18 cellular contexts compared by ENCODE assay signal in the genomic region with DNA sequence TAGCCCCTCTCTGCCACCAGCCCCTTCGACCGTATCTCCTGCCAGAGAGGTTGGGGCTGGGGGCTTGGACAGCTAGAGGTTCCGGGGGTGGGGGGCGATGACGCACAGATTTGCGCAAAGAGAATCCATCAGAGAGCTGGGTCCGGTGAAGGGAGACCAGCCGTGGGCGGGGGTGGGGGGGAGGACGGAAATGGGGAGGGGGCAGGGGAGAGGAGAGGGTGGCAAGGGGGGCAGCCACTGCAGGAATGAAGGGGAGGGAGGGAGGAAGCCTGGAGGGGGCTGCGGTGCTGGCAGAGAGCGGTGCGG. TPM values are rescaled to one million over a fixed set of nuclear protein-coding genes. Genes with fewer than 3 reads are reported as not detected.
A peak's percentile ranks its signal among the peaks of the same experiment; 100 is the strongest.
DNase-seq lines count a peak whose midpoint lies in the region; ATAC-seq and TF ChIP-seq lines count a peak whose summit lies in the region.
"Had no signal": no experiment of that assay in that cellular context is flagged by ENCODE, and none has a peak within 500 bp of the region (broad histone marks: within the 10 kb centered on the region; RNA-seq: fewer than 3 reads in every experiment).

No MANE protein-coding gene starts in this region.

- H4K91ac ChIP-seq in IMR-90 (ENCODE audit: insufficient read depth, low read depth, low read length): no peak overlapping the region

- in situ Hi-C loops in IMR-90 (cut with MboI; ENCODE audit: low sequenced_read_pairs): no loop called here

- DNase-seq in Caco-2: no peak
- DNase-seq in IMR-90: no peak
- DNase-seq in epithelial cell of proximal tubule (ENCODE audit: low read depth): no peak
- DNase-seq in osteoblast (ENCODE audit: insufficient read length, low spot score, missing footprints): peak; percentile 57
- no peak for DNase-seq in NOMO-1 (lab: John Stamatoyannopoulos, UW; ENCODE audit: unreplicated experiment in 2 of 2)
- no peak for DNase-seq in coronary artery (ENCODE audit: low spot score)
- no peak for DNase-seq in effector memory CD8-positive, alpha-beta T cell
- DNase-seq: activated naive CD4-positive, alpha-beta T cell treated with anti-CD3 and anti-CD28 coated beads, Interleukin-2, amount 10 ng/mL, durations not matched to agents 7 days and 5 days; foreskin keratinocyte; hippocampal formation; left colon; NCI-H1694 treated with DMSO at 0.1 percent for 48 hours; NCI-H226; sigmoid colon had no signal

- H4K20me1 ChIP-seq in IMR-90 (ENCODE audit: insufficient read depth, low read length) (peaks cover 14% of the 10 kb centered on the region; the same call in 1 of the 2 replicates), osteoblast (ENCODE audit: insufficient read depth, low read length) (peaks cover 26% of the 10 kb centered on the region)

- no peak overlapping the region for H3K4ac ChIP-seq in IMR-90 (ENCODE audit: low read depth, low read length)

- H3K56ac ChIP-seq in IMR-90 (ENCODE audit: extremely low read depth, insufficient read depth, low read length): no peak overlapping the region

- H3K36me3 Mint-ChIP-seq in Caco-2 (ENCODE audit: insufficient read depth, unreplicated experiment): peaks cover 21% of the 10 kb centered on the region
- peaks cover 22% of the 10 kb centered on the region for H3K36me3 Mint-ChIP-seq in effector memory CD8-positive, alpha-beta T cell (ENCODE audit: insufficient read depth)

- TF ChIP-seq CTCF in Caco-2 (IDR thresholded peaks at IDR 0.05; ENCODE audit: insufficient read depth in 1 of 2, low read depth in 1 of 2, low read length in 1 of 2, severe bottlenecking in 1 of 2, unreplicated experiment in 1 of 2) (no peak), IMR-90 (conservative IDR thresholded peaks at IDR 0.05; ENCODE audit: low read depth, low read length) (no peak), epithelial cell of proximal tubule (conservative IDR thresholded peaks at IDR 0.05; ENCODE audit: low read depth, low read length) (no peak), osteoblast (IDR thresholded peaks at IDR 0.05; ENCODE audit: extremely low read depth, low read depth, low read length) (no peak), coronary artery (IDR thresholded peaks at IDR 0.05) (no peak)

- WGBS in IMR-90 (ENCODE audit: extremely low coverage in 2 of 2, insufficient read length in 1 of 2), 2 experiments: no CpG with 5 or more reads among the region's 13 CpGs

- H2AK9ac ChIP-seq in IMR-90 (replicated peaks; ENCODE audit: low read depth, low read length, poor library complexity): no peak overlapping the region

- H3K27ac ChIP-seq in IMR-90 (ENCODE audit: insufficient read depth, low read length) (no peak overlapping the region), osteoblast (ENCODE audit: low read depth, low read length) (no peak overlapping the region), coronary artery (no peak overlapping the region)
- H3K27ac ChIP-seq: foreskin keratinocyte, sigmoid colon had no signal

- H3K14ac ChIP-seq in IMR-90 (replicated peaks; ENCODE audit: low read depth, low read length): no peak overlapping the region

- H2BK20ac ChIP-seq in IMR-90 (ENCODE audit: low read depth, low read length): no peak overlapping the region

- BruUV-seq in Caco-2 (replicated peaks; lab: Mats Ljungman, UMichigan): no TSS peak
- BruUV-seq in IMR-90 (replicated peaks; lab: Mats Ljungman, UMichigan): no TSS peak

- no peaks in the 10 kb centered on the region for H3K9me3 Mint-ChIP-seq in Caco-2 (ENCODE audit: unreplicated experiment)
- H3K9me3 Mint-ChIP-seq in effector memory CD8-positive, alpha-beta T cell: peaks cover 0 to 4% of the 10 kb centered on the region in 2 donors
- H3K9me3 Mint-ChIP-seq: activated naive CD4-positive, alpha-beta T cell treated with anti-CD3 and anti-CD28 coated beads, Interleukin-2, amount 10 ng/mL, durations not matched to agents 7 days and 5 days had no signal

- peaks cover 14% of the 10 kb centered on the region for H3K9me1 ChIP-seq in IMR-90 (ENCODE audit: insufficient read depth, low read length)

- POLR2A ChIA-PET in Caco-2 (lab: Charles Lee): no interaction called here
- POLR2A ChIA-PET in IMR-90 (lab: Charles Lee; ENCODE audit: unreplicated experiment): no interaction called here

- H3K27ac Mint-ChIP-seq in Caco-2 (ENCODE audit: unreplicated experiment): no peak overlapping the region
- peak overlapping the region in 1 of 2 donors; percentile 31 for H3K27ac Mint-ChIP-seq in effector memory CD8-positive, alpha-beta T cell
- H3K27ac Mint-ChIP-seq: activated naive CD4-positive, alpha-beta T cell treated with anti-CD3 and anti-CD28 coated beads, Interleukin-2, amount 10 ng/mL, durations not matched to agents 7 days and 5 days had no signal

- peak overlapping the region; percentile 48 for H3K4me3 Mint-ChIP-seq in Caco-2 (ENCODE audit: unreplicated experiment)
- no peak overlapping the region for H3K4me3 Mint-ChIP-seq in effector memory CD8-positive, alpha-beta T cell

- intact Hi-C loops in Caco-2 (cut with micrococcal nuclease; ENCODE audit: unreplicated experiment): no loop called here
- intact Hi-C loops in IMR-90 (cut with micrococcal nuclease): no loop called here

- H3K9ac ChIP-seq in IMR-90 (ENCODE audit: low read depth, low read length): no peak overlapping the region

- no peaks in the 10 kb centered on the region for H3K79me2 ChIP-seq in osteoblast (ENCODE audit: insufficient read depth, low read length)

- no peak for TF ChIP-seq RAD21 in IMR-90 (IDR thresholded peaks at IDR 0.05; ENCODE audit: low read length)

- H2AFZ ChIP-seq in IMR-90 (replicated peaks; ENCODE audit: low read length, poor library complexity): peak overlapping the region; percentile 69
- H2AFZ ChIP-seq in osteoblast (ENCODE audit: low read length): no peak overlapping the region

- H3K4me3 ChIP-seq in Caco-2 (ENCODE audit: low read depth, low read length) (no peak overlapping the region), IMR-90 (ENCODE audit: insufficient read depth, low read depth, low read length) (no peak overlapping the region), epithelial cell of proximal tubule (ENCODE audit: low read depth, low read length) (peak overlapping the region; percentile 65), osteoblast (ENCODE audit: insufficient read depth, low read length) (no peak overlapping the region), coronary artery (no peak overlapping the region)
- H3K4me3 ChIP-seq: sigmoid colon had no signal

- no peak overlapping the region for H2BK5ac ChIP-seq in IMR-90 (ENCODE audit: low read depth, low read length, poor library complexity, severe bottlenecking)

- dilution Hi-C loops in IMR-90 (cut with HindIII; ENCODE audit: low sequenced_read_pairs, unreplicated experiment): no loop called here

- no peak overlapping the region for H3K4me2 ChIP-seq in IMR-90 (ENCODE audit: low read depth, low read length)
- no peak overlapping the region for H3K4me2 ChIP-seq in osteoblast (ENCODE audit: insufficient read depth, low read length)

- no peak overlapping the region for H2BK15ac ChIP-seq in IMR-90 (ENCODE audit: low read depth, low read length)

- no peak overlapping the region for H4K8ac ChIP-seq in IMR-90 (ENCODE audit: low read depth in 2 of 2, low read length in 2 of 2)

- no peak overlapping the region for H4K5ac ChIP-seq in IMR-90 (ENCODE audit: low read depth, low read length)

- TF ChIP-seq POLR2A in IMR-90 (IDR thresholded peaks at IDR 0.05; ENCODE audit: low read depth, low read length): no peak

- H3K4me1 ChIP-seq in Caco-2 (peaks cover 34% of the 10 kb centered on the region), IMR-90 (ENCODE audit: control insufficient read depth, insufficient read depth, low read length) (peaks cover 18% of the 10 kb centered on the region), osteoblast (ENCODE audit: insufficient read depth, low read length) (peaks cover 22% of the 10 kb centered on the region)

- peaks cover 44% of the 10 kb centered on the region for H3K27me3 Mint-ChIP-seq in Caco-2 (ENCODE audit: insufficient read depth, unreplicated experiment)
- H3K27me3 Mint-ChIP-seq in effector memory CD8-positive, alpha-beta T cell: peaks cover 66 to 82% of the 10 kb centered on the region in 2 donors

- H3K36me3 ChIP-seq in Caco-2 (ENCODE audit: control insufficient read depth, insufficient read depth, low read length): no peaks in the 10 kb centered on the region
- peaks cover 1% of the 10 kb centered on the region; the same call in 1 of the 2 replicates for H3K36me3 ChIP-seq in IMR-90 (ENCODE audit: control insufficient read depth, insufficient read depth, low read length)
- peaks cover 7% of the 10 kb centered on the region for H3K36me3 ChIP-seq in osteoblast (ENCODE audit: insufficient read depth, low read length)

- H3K4me1 Mint-ChIP-seq in Caco-2 (ENCODE audit: low read depth, unreplicated experiment): peaks cover 37% of the 10 kb centered on the region
- peaks cover 49 to 55% of the 10 kb centered on the region in 2 donors for H3K4me1 Mint-ChIP-seq in effector memory CD8-positive, alpha-beta T cell (ENCODE audit: low read depth in 2 of 2)

- no peak overlapping the region for H3K18ac ChIP-seq in IMR-90 (ENCODE audit: low read depth, low read length)

- H2AK5ac ChIP-seq in IMR-90 (ENCODE audit: low read depth, low read length): no peak overlapping the region

- H3K9me3 ChIP-seq in Caco-2 (no peaks in the 10 kb centered on the region), IMR-90 (ENCODE audit: control insufficient read depth, insufficient read depth, low read length) (no peaks in the 10 kb centered on the region), osteoblast (ENCODE audit: low read depth, low read length) (no peaks in the 10 kb centered on the region)
- H3K9me3 ChIP-seq: sigmoid colon had no signal

- CTCF ChIA-PET in Caco-2 (lab: Charles Lee) (no interaction called here), IMR-90 (lab: Yijun Ruan, JAX) (no interaction called here)

- H3K79me1 ChIP-seq in IMR-90 (ENCODE audit: low read depth in 1 of 2, low read length in 2 of 2): peaks cover 0 to 3% of the 10 kb centered on the region in 2 experiments; a peak in 1 of 4 replicates

- ATAC-seq in IMR-90 (ENCODE audit: low read depth): no peak
- ATAC-seq in effector memory CD8-positive, alpha-beta T cell (replicated peaks): no peak
- ATAC-seq: foreskin keratinocyte, left colon had no signal

- H3K23ac ChIP-seq in IMR-90 (ENCODE audit: low read depth, low read length): no peak overlapping the region

- H3K27me3 ChIP-seq in Caco-2 (replicated peaks; ENCODE audit: control insufficient read depth, insufficient read depth, low read length) (peaks cover 5% of the 10 kb centered on the region), IMR-90 (ENCODE audit: control insufficient read depth, insufficient read depth, low read length) (peaks cover 41% of the 10 kb centered on the region), osteoblast (ENCODE audit: insufficient read depth, low read length) (peaks cover 76% of the 10 kb centered on the region)

- H2BK120ac ChIP-seq in IMR-90 (ENCODE audit: low read depth, low read length): no peak overlapping the region

RNA-seq across cellular contexts. Expression of gene VGF, which starts 1.2 kb away (rescaled TPM):
- total RNA-seq in Caco-2 (2022) (1.2 and 1.3 TPM in 2 replicates), IMR-90 (2012; rRNA removed) (0.18 and 0.28 TPM in 2 replicates), epithelial cell of proximal tubule (1.4 and 20.9 TPM in 2 replicates), osteoblast (0.36 TPM in 1 of 2 replicates, not detected in the other)
- polyA plus RNA-seq in IMR-90 (2012; rRNA removed): 0.50 and 0.59 TPM in 2 replicates
- polyA plus RNA-seq in IMR-90 (2012; cell fraction: cytosol; rRNA removed): 0.64 and 0.82 TPM in 2 replicates
- 0.36 and 0.83 TPM in 2 replicates for polyA plus RNA-seq in IMR-90 (2012; cell fraction: nucleus; rRNA removed; ENCODE audit: low replicate concordance)
- total RNA-seq: mononuclear cell had no signal
- polyA plus RNA-seq: CD14-positive monocyte had no signal

RNA-seq across cellular contexts. Expression of gene AP1S1, which starts 12.3 kb away (rescaled TPM):
- total RNA-seq in Caco-2 (2022): 52.3 and 62.9 TPM in 2 replicates
- total RNA-seq in IMR-90 (2012; rRNA removed): 233 and 295 TPM in 2 replicates
- polyA plus RNA-seq in IMR-90 (2012; rRNA removed): 178 and 187 TPM in 2 replicates
- polyA plus RNA-seq in IMR-90 (2012; cell fraction: cytosol; rRNA removed): 282 and 325 TPM in 2 replicates
- 110 and 121 TPM in 2 replicates for polyA plus RNA-seq in IMR-90 (2012; cell fraction: nucleus; rRNA removed; ENCODE audit: low replicate concordance)
- 178 and 190 TPM in 2 replicates for total RNA-seq in epithelial cell of proximal tubule
- total RNA-seq in osteoblast: 101 and 102 TPM in 2 replicates

RNA-seq across cellular contexts. Expression of gene NAT16, which starts 13.5 kb away (rescaled TPM):
- total RNA-seq in Caco-2 (2022) (0.19 TPM in 1 of 2 replicates, not detected in the other), IMR-90 (2012; rRNA removed) (not detected in 2 replicates), epithelial cell of proximal tubule (0.12 TPM in 1 of 2 replicates, not detected in the other), osteoblast (not detected in 2 replicates)
- polyA plus RNA-seq in IMR-90 (2012; rRNA removed): 0.03 and 0.05 TPM in 2 replicates
- polyA plus RNA-seq in IMR-90 (2012; cell fraction: cytosol; rRNA removed): 0.02 and 0.04 TPM in 2 replicates
- 0.25 and 0.53 TPM in 2 replicates for polyA plus RNA-seq in IMR-90 (2012; cell fraction: nucleus; rRNA removed; ENCODE audit: low replicate concordance)
- total RNA-seq: foreskin keratinocyte, left colon, mononuclear cell, RPMI7951, sigmoid colon had no signal
- polyA plus RNA-seq: CD14-positive monocyte, foreskin keratinocyte had no signal

RNA-seq across cellular contexts. Expression of gene MOGAT3, which starts 34.3 kb away (rescaled TPM):
- total RNA-seq in Caco-2 (2022): 6.3 and 8.1 TPM in 2 replicates
- total RNA-seq in IMR-90 (2012; rRNA removed): not detected in 2 replicates
- not detected in 2 replicates for polyA plus RNA-seq in IMR-90 (2012; rRNA removed)
- polyA plus RNA-seq in IMR-90 (2012; cell fraction: cytosol; rRNA removed): not detected in 2 replicates
- not detected in 2 replicates for polyA plus RNA-seq in IMR-90 (2012; cell fraction: nucleus; rRNA removed; ENCODE audit: low replicate concordance)
- total RNA-seq in epithelial cell of proximal tubule: not detected in 2 replicates
- not detected in 2 replicates for total RNA-seq in osteoblast
- total RNA-seq: foreskin keratinocyte, mononuclear cell, osteocyte, RPMI7951, sigmoid colon had no signal
- polyA plus RNA-seq: CD14-positive monocyte, foreskin keratinocyte had no signal

RNA-seq across cellular contexts. Expression of gene SERPINE1, which starts 39.7 kb away (rescaled TPM):
- 0.09 and 0.25 TPM in 2 replicates for total RNA-seq in Caco-2 (2022)
- total RNA-seq in IMR-90 (2012; rRNA removed): 1,441 and 1,485 TPM in 2 replicates
- 2,783 and 2,870 TPM in 2 replicates for polyA plus RNA-seq in IMR-90 (2012; rRNA removed)
- 1,325 and 1,597 TPM in 2 replicates for polyA plus RNA-seq in IMR-90 (2012; cell fraction: cytosol; rRNA removed)
- 924 and 1,074 TPM in 2 replicates for polyA plus RNA-seq in IMR-90 (2012; cell fraction: nucleus; rRNA removed; ENCODE audit: low replicate concordance)
- total RNA-seq in epithelial cell of proximal tubule: 160 and 249 TPM in 2 replicates
- total RNA-seq in osteoblast: 237 and 278 TPM in 2 replicates
